Comparison of ENCODE assay signal across 8 cellular contexts in genomic region chr5:15003511-15003920, GRCh38.
DNase-seq lines count a peak whose midpoint lies in the region; ATAC-seq, FAIRE-seq and TF ChIP-seq lines count a peak whose summit lies in the region.

No MANE protein-coding gene starts in this region.

- intact Hi-C loops in activated CD8-positive, alpha-beta T cell treated with anti-CD3 and anti-CD28 coated beads for 36 hours (cut with micrococcal nuclease), result loop anchor here (1.0 to 5.0 kb wide), 2 partner anchors 56 to 276 kb away; no protein-coding TSS in a partner anchor

- no peak overlapping the region for H3K27ac ChIP-seq in H1 (ENCODE audit: low read depth, low read length)

- no peak overlapping the region for H2BK15ac ChIP-seq in H1 (ENCODE audit: low read length)

- H2BK20ac ChIP-seq in H1 (ENCODE audit: low read length), result no peak overlapping the region

- peak; percentile 91 for ATAC-seq in GM21423 (IDR thresholded peaks at IDR 0.05; ENCODE audit: unreplicated experiment)
- ATAC-seq in activated CD8-positive, alpha-beta T cell treated with anti-CD3 and anti-CD28 coated beads for 36 hours, result peak; percentile 97
- peak; percentile 94 to 96 for ATAC-seq in stimulated activated naive B cell treated with anti-CD40 and anti-IgM and Interleukin-4, amounts not matched to agents 10 μg/mL and 1 μg/mL and 100 μg/mL, for 72 hours (replicated peaks)

- no peak overlapping the region for H2AFZ ChIP-seq in H1 (ENCODE audit: low read length)

- H2BK12ac ChIP-seq in H1 (ENCODE audit: low read depth, low read length), result no peak overlapping the region

- peak; percentile 70 for FAIRE-seq in H1 (lab: Jason Lieb, UNC)

- H3K27me3 ChIP-seq in H1 (replicated peaks in 1 of 4; ENCODE audit: control insufficient read depth in 3 of 4, extremely low read depth in 1 of 4, insufficient read depth in 3 of 4, low read length in 3 of 4), result no peaks in the 10 kb centered on the region

- H3K9me3 Mint-ChIP-seq in activated CD8-positive, alpha-beta T cell treated with anti-CD3 and anti-CD28 coated beads for 36 hours, result peaks cover 2% of the 10 kb centered on the region
- peaks cover 10% of the 10 kb centered on the region for H3K9me3 Mint-ChIP-seq in mesothelial cell of epicardium
- peaks cover under 1 to 2% of the 10 kb centered on the region in 2 donors for H3K9me3 Mint-ChIP-seq in stimulated activated naive B cell treated with anti-CD40 and anti-IgM and Interleukin-4, amounts not matched to agents 10 μg/mL and 1 μg/mL and 100 μg/mL, for 72 hours

- no peak overlapping the region for H3K14ac ChIP-seq in H1 (ENCODE audit: insufficient read length)

- H3K79me1 ChIP-seq in H1 (ENCODE audit: low read depth, low read length), result no peaks in the 10 kb centered on the region

- 0 out of 4 replicates have a peak, but pooled peaks cover under 1% of the 10 kb centered on the region in 2 experiments for H3K9me3 ChIP-seq in H1 (ENCODE audit: insufficient read depth in 2 of 2, low read depth in 1 of 2, low read length in 1 of 2)

- H3K18ac ChIP-seq in H1 (ENCODE audit: extremely low read depth, low read length), result no peak overlapping the region

- no peak overlapping the region for H3K4me3 Mint-ChIP-seq in activated CD8-positive, alpha-beta T cell treated with anti-CD3 and anti-CD28 coated beads for 36 hours
- no peak overlapping the region for H3K4me3 Mint-ChIP-seq in mesothelial cell of epicardium
- H3K4me3 Mint-ChIP-seq in stimulated activated naive B cell treated with anti-CD40 and anti-IgM and Interleukin-4, amounts not matched to agents 10 μg/mL and 1 μg/mL and 100 μg/mL, for 72 hours, result no peak overlapping the region

- no peak overlapping the region for H2BK5ac ChIP-seq in H1 (ENCODE audit: low read depth, low read length)

- POLR2A ChIA-PET in activated CD8-positive, alpha-beta T cell treated with anti-CD3 and anti-CD28 coated beads for 36 hours (lab: Charles Lee), result interaction anchor here (1.6 kb wide), 1 partner anchor 59 kb away, joined by 3 read pairs; no protein-coding TSS in a partner anchor
- POLR2A ChIA-PET in H1 (lab: Charles Lee; ENCODE audit: partially characterized antibody), result no interaction called here

- no peaks in the 10 kb centered on the region for H3K79me2 ChIP-seq in H1 (ENCODE audit: control insufficient read depth in 1 of 2, insufficient read depth in 2 of 2, low read length in 2 of 2)

- no peaks in the 10 kb centered on the region for H4K20me1 ChIP-seq in H1 (replicated peaks in 1 of 2; ENCODE audit: control insufficient read depth in 1 of 2, insufficient read depth in 2 of 2, low read length in 2 of 2)

- TF ChIP-seq EP300 in H1 (IDR thresholded peaks at IDR 0.05; ENCODE audit: borderline replicate concordance in 1 of 2, low read depth in 2 of 2, low read length in 2 of 2), result no peak

- H3K4me1 ChIP-seq in H1 (replicated peaks in 1 of 4; ENCODE audit: control insufficient read depth in 3 of 4, insufficient read depth in 4 of 4, low read length in 3 of 4), result no peaks in the 10 kb centered on the region

- CTCF ChIA-PET in activated CD8-positive, alpha-beta T cell treated with anti-CD3 and anti-CD28 coated beads for 36 hours (lab: Charles Lee), result interaction anchor here (0.5 to 8.5 kb wide), 51 partner anchors 9 to 652 kb away, joined by 3 to 123 read pairs (median 4); partner anchors contain the start of gene ANKH
- CTCF ChIA-PET in H1 (lab: Charles Lee; ENCODE audit: partially characterized antibody), result interaction anchor here (0.6 to 9.1 kb wide), 48 partner anchors 9 to 558 kb away, joined by 3 to 93 read pairs (median 4); no protein-coding TSS in a partner anchor

- no peak overlapping the region for H3K23ac ChIP-seq in H1 (ENCODE audit: insufficient read length)

- H3K4me3 ChIP-seq in H1 (ENCODE audit: extremely low read depth in 1 of 4, insufficient read depth in 2 of 4, low read depth in 3 of 4, low read length in 4 of 4), result no peak overlapping the region

- peak; percentile 88 for TF ChIP-seq RAD21 in H1 (IDR thresholded peaks at IDR 0.05 in 1 of 2, conservative IDR thresholded peaks at IDR 0.05 in 1 of 2; ENCODE audit: low read depth in 2 of 2, low read length in 2 of 2)

- no peak overlapping the region for H3K9ac ChIP-seq in H1 (replicated peaks in 1 of 4; ENCODE audit: extremely low read depth in 1 of 4, low read depth in 3 of 4, low read length in 3 of 4)

- peaks cover 7% of the 10 kb centered on the region for H3K4me1 Mint-ChIP-seq in activated CD8-positive, alpha-beta T cell treated with anti-CD3 and anti-CD28 coated beads for 36 hours (ENCODE audit: low read depth)
- peaks cover 4% of the 10 kb centered on the region for H3K4me1 Mint-ChIP-seq in mesothelial cell of epicardium
- peaks cover 13 to 15% of the 10 kb centered on the region in 2 donors for H3K4me1 Mint-ChIP-seq in stimulated activated naive B cell treated with anti-CD40 and anti-IgM and Interleukin-4, amounts not matched to agents 10 μg/mL and 1 μg/mL and 100 μg/mL, for 72 hours

- TF ChIP-seq CTCF in activated CD8-positive, alpha-beta T cell treated with anti-CD3 and anti-CD28 coated beads for 36 hours (IDR thresholded peaks at IDR 0.05), result peak; percentile 67
- peak; percentile 46 to 78 (median 76) for TF ChIP-seq CTCF in H1 (IDR thresholded peaks at IDR 0.05; ENCODE audit: control extremely low read depth in 1 of 3, insufficient read depth in 1 of 3, low read depth in 1 of 3, low read length in 3 of 3)
- TF ChIP-seq CTCF in mesothelial cell of epicardium (IDR thresholded peaks at IDR 0.05; ENCODE audit: unreplicated experiment), result peak; percentile 81

- no peak overlapping the region for H2BK120ac ChIP-seq in H1 (replicated peaks; ENCODE audit: low read depth, low read length)

- H2AK5ac ChIP-seq in H1 (ENCODE audit: low read depth, low read length), result no peak overlapping the region

- H3K27me3 Mint-ChIP-seq in activated CD8-positive, alpha-beta T cell treated with anti-CD3 and anti-CD28 coated beads for 36 hours, result peaks cover 2% of the 10 kb centered on the region
- H3K27me3 Mint-ChIP-seq in mesothelial cell of epicardium (ENCODE audit: low read depth), result no peaks in the 10 kb centered on the region
- peaks cover 0 to 5% of the 10 kb centered on the region in 2 donors for H3K27me3 Mint-ChIP-seq in stimulated activated naive B cell treated with anti-CD40 and anti-IgM and Interleukin-4, amounts not matched to agents 10 μg/mL and 1 μg/mL and 100 μg/mL, for 72 hours

- no peak overlapping the region for H3K4me2 ChIP-seq in H1 (ENCODE audit: insufficient read depth in 1 of 2, low read depth in 2 of 2, low read length in 2 of 2)

- no peaks in the 10 kb centered on the region for H3K36me3 Mint-ChIP-seq in activated CD8-positive, alpha-beta T cell treated with anti-CD3 and anti-CD28 coated beads for 36 hours (ENCODE audit: low read depth)
- H3K36me3 Mint-ChIP-seq in mesothelial cell of epicardium, result no peaks in the 10 kb centered on the region
- H3K36me3 Mint-ChIP-seq in stimulated activated naive B cell treated with anti-CD40 and anti-IgM and Interleukin-4, amounts not matched to agents 10 μg/mL and 1 μg/mL and 100 μg/mL, for 72 hours, result peaks cover 0 to under 1% of the 10 kb centered on the region in 2 donors

- no peak overlapping the region for H3K56ac ChIP-seq in H1 (replicated peaks; ENCODE audit: insufficient read length, low read depth, low read length)

- no peak overlapping the region for H3K27ac Mint-ChIP-seq in activated CD8-positive, alpha-beta T cell treated with anti-CD3 and anti-CD28 coated beads for 36 hours
- no peak overlapping the region for H3K27ac Mint-ChIP-seq in mesothelial cell of epicardium
- no peak overlapping the region for H3K27ac Mint-ChIP-seq in stimulated activated naive B cell treated with anti-CD40 and anti-IgM and Interleukin-4, amounts not matched to agents 10 μg/mL and 1 μg/mL and 100 μg/mL, for 72 hours

- H4K91ac ChIP-seq in H1 (replicated peaks; ENCODE audit: insufficient read length, low read length), result no peak overlapping the region

- no peak for TF ChIP-seq POLR2A in H1 (IDR thresholded peaks at IDR 0.05; ENCODE audit: control extremely low read depth in 1 of 2, low read depth in 2 of 2, low read length in 2 of 2)

- no peak overlapping the region for H3K4ac ChIP-seq in H1 (replicated peaks; ENCODE audit: insufficient read length, low read depth, low read length)

- no peaks in the 10 kb centered on the region for H3K23me2 ChIP-seq in H1 (ENCODE audit: low read depth, low read length)

- H4K8ac ChIP-seq in H1 (ENCODE audit: extremely low read depth, insufficient read depth, low read length), result no peak overlapping the region

- no peaks in the 10 kb centered on the region for H3K36me3 ChIP-seq in H1 (ENCODE audit: control insufficient read depth in 2 of 4, insufficient read depth in 4 of 4, low read length in 3 of 4)

- DNase-seq in DMS 273 treated with DMSO at 0.1 percent for 48 hours (lab: John Stamatoyannopoulos, UW) (peak; percentile 49), HT-29 (ENCODE audit: low spot score) (peak; percentile 89), NCI-H82 (lab: John Stamatoyannopoulos, UW) (peak; percentile 78), H1 (ENCODE audit: low read depth in 1 of 2, low spot score in 2 of 2) (peak in 1 of 2 experiments; percentile 49), mesothelial cell of epicardium (ENCODE audit: low spot score in 2 of 2, unreplicated experiment in 2 of 2) (no peak)
- DNase-seq in activated CD8-positive, alpha-beta T cell treated with anti-CD3 and anti-CD28 coated beads for 36 hours, result peak; percentile 76
- DNase-seq in stimulated activated naive B cell treated with anti-CD40 and anti-IgM and Interleukin-4, amounts not matched to agents 10 μg/mL and 1 μg/mL and 100 μg/mL, for 72 hours, result peak; percentile 21

- WGBS in H1 (ENCODE audit: extremely low coverage in 1 of 2, insufficient coverage in 1 of 2, insufficient read length in 1 of 2, insufficient replicate concordance in 2 of 2, low coverage in 1 of 2, low lambda C conversion rate in 2 of 2, missing lambda C conversion rate in 1 of 2), 2 experiments, result 58% methylated on average over 4 of the region's 4 CpGs; no CpG with 5 or more reads in 1 of the 2 experiments

- H4K5ac ChIP-seq in H1 (ENCODE audit: insufficient read length, low read depth, low read length), result no peak overlapping the region

Comparison
In these comparisons a context has a peak if more than half of its experiments do, and no peak if none do; other contexts are left out.
1. DNase-seq: peak in DMS 273 treated with DMSO at 0.1 percent for 48 hours (single experiment), HT-29 (single experiment), NCI-H82 (single experiment), activated CD8-positive, alpha-beta T cell treated with anti-CD3 and anti-CD28 coated beads for 36 hours (single experiment) and stimulated activated naive B cell treated with anti-CD40 and anti-IgM and Interleukin-4, amounts not matched to agents 10 μg/mL and 1 μg/mL and 100 μg/mL, for 72 hours (single experiment); none in mesothelial cell of epicardium (0 of 2).
2. Peak in every context shown above with its lines, with median percentiles within 50 percentile points of each other: ATAC-seq and CTCF ChIP-seq.